1 cellular context compared by ENCODE assay signal in the genomic region with DNA sequence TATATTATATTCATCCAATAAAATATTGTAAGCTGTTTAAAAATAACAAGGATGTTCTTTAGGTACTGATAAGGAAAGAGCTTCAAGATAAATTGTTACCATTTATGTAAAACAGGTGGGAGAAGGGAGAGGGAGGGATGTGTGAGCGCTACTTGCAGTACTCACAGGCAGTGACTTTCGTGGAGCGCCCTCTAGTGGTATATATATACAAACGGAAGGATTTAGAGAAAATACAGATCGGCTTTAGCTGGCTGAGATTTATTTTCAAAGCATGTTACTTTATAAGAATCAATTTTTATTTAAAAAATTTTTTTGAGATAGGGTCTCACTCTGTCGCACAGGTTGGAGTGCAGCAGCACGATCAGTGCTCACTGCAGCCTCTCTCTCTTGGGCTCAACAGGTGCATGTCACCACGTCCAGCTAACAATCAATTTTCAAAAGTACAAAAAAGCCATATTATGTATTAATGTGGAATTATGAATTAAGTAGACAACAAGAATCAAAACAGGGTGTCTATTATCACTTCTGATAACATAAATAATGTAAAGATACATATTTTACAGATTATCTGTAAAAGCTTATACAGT.
TF ChIP-seq lines count a peak whose summit lies in the region.

No MANE protein-coding gene starts in this region.

TF ChIP-seq in GM23338, 12 proteins besides CTCF, POLR2A, EP300 and RAD21 (continued from another document):
- TF ChIP-seq ZNF462 (CRISPR knock-in tag; IDR thresholded peaks at IDR 0.05) (no peak), STAT1 (IDR thresholded peaks at IDR 0.05; ENCODE audit: unreplicated experiment) (no peak), EZH2 (IDR thresholded peaks at IDR 0.05; ENCODE audit: low read depth, unreplicated experiment) (no peak)
TF ChIP-seq in GM23338: peak in this region for 0.
